8 cellular contexts compared by ENCODE assay signal in the genomic region with DNA sequence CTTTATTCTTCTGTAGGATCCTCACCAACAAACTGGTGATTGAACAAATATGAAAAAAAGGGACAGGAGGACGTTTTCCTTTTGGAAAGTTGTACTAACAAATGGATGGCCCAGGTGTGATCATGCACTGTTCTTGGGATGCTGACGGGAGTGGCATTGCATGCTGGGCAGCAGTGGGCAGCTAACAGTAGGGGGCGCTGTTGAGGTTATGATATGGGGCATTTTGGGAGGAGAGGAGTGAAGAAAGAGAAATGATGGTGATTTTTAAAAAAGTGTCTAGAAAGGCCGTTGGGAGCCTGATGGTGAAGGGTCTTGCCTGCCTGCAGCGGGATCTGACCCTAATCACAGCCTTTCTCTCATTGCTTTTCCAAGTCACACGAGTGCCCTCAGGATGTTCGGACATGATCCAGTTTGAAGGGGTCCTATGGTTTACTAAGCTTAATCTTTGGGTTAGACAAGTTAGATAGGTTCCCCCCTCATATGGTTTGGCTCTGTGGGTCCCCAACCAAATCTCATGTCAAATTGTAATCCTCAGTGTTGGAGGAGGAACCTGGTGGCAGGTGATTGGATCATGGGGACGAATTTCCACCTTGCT. TPM values are rescaled to one million over a fixed set of nuclear protein-coding genes. Genes with fewer than 3 reads are reported as not detected.
DNase-seq lines count a peak whose midpoint lies in the region; ATAC-seq and TF ChIP-seq lines count a peak whose summit lies in the region.

No MANE protein-coding gene starts in this region.

- no peak overlapping the region for H3K4me3 ChIP-seq in gastrocnemius medialis

- no peak for TF ChIP-seq POLR2A in gastrocnemius medialis (IDR thresholded peaks at IDR 0.05)

- H3K27ac ChIP-seq in gastrocnemius medialis = no peak overlapping the region

- intact Hi-C loops in gastrocnemius medialis (cut with DNase I; ENCODE audit: low total_unique reads) = no loop called here

- H3K36me3 ChIP-seq in gastrocnemius medialis = no peaks in the 10 kb centered on the region

- H3K27me3 ChIP-seq in gastrocnemius medialis = no peaks in the 10 kb centered on the region

- DNase-seq in GM20000 (ENCODE audit: low spot score) (peak; percentile 26), T-helper 2 cell (peak in 4 of 5 experiments; percentile 14 to 57 (median 28)), gastrocnemius medialis (no peak), KG1 (lab: John Stamatoyannopoulos, UW) (no peak)
- DNase-seq in central memory CD4-positive, alpha-beta T cell = peak; percentile 20

- ATAC-seq in gastrocnemius medialis = no peak
- ATAC-seq in HG02981 (IDR thresholded peaks at IDR 0.05; ENCODE audit: unreplicated experiment) = no peak
- ATAC-seq in HG02588 (IDR thresholded peaks at IDR 0.05; ENCODE audit: unreplicated experiment) = no peak
- ATAC-seq in GM18520 (IDR thresholded peaks at IDR 0.05; ENCODE audit: unreplicated experiment) = no peak

- no peaks in the 10 kb centered on the region for H3K9me3 ChIP-seq in gastrocnemius medialis

- TF ChIP-seq CTCF in GM20000 (IDR thresholded peaks at IDR 0.05; ENCODE audit: extremely low read depth, missing control alignments) = peak; percentile 53
- peak in 4 of 5 experiments; percentile 14 to 47 (median 30) for TF ChIP-seq CTCF in gastrocnemius medialis (IDR thresholded peaks at IDR 0.05 in 4 of 5, conservative IDR thresholded peaks at IDR 0.05 in 1 of 5)

- H3K4me1 ChIP-seq in gastrocnemius medialis = no peaks in the 10 kb centered on the region

- in situ Hi-C loops in gastrocnemius medialis (cut with MboI; ENCODE audit: low sequenced_read_pairs in 4 of 4) = no loop called here

RNA-seq across cellular contexts. Expression of a gene that starts 46.2 kb away (rescaled TPM):
- total RNA-seq in gastrocnemius medialis = 1 to 10 TPM in 1 of 4 donors, under 1 TPM in 3; 0.05 to 2.0 (median 0.65) TPM

Comparison
In these comparisons a context has a peak if more than half of its experiments do, and no peak if none do; other contexts are left out.
1. DNase-seq: peak in GM20000 (single experiment), T-helper 2 cell (4 of 5) and central memory CD4-positive, alpha-beta T cell (single experiment); none in gastrocnemius medialis (0 of 2) and KG1 (single experiment).